8 cellular contexts compared by ENCODE assay signal in genomic region chr5:6712136-6712581, GRCh38. TPM values are rescaled to one million over a fixed set of nuclear protein-coding genes. Genes with fewer than 3 reads are reported as not detected.
DNase-seq lines count a peak whose midpoint lies in the region; ATAC-seq and TF ChIP-seq lines count a peak whose summit lies in the region.

No MANE protein-coding gene starts in this region.

- CTCF ChIA-PET in HEK293 (lab: Yijun Ruan, JAX): interaction anchor here (0.6 kb wide), 1 partner anchor 234 kb away, joined by 3 read pairs; no protein-coding TSS in a partner anchor

- peak overlapping the region; percentile 72 for H3K4me3 ChIP-seq in HEK293 (ENCODE audit: low read depth, low read length)

- DNase-seq in ELF-1 (ENCODE audit: low read depth, low spot score) (peak; percentile 63), NCI-H2171 (lab: John Stamatoyannopoulos, UW) (peak; percentile 47), left lobe of liver (ENCODE audit: low spot score) (peak; percentile 61), GOT3 (lab: John Stamatoyannopoulos, UW) (no peak)
- DNase-seq in activated CD4-positive, CD25-positive, alpha-beta regulatory T cell treated with anti-CD3 and anti-CD28 coated beads, Interleukin-2, amount 50 U/mL, for 72 hours: peak; percentile 64
- DNase-seq in stimulated activated CD8-positive, alpha-beta memory T cell treated with anti-CD3 and anti-CD28 coated beads, Interleukin-15, amount 100 ng/mL, for 4 hours (ENCODE audit: low read depth in 2 of 2): peak; percentile 19 to 36

- peak overlapping the region; percentile 94 for H3K27ac ChIP-seq in HEK293 (ENCODE audit: extremely low read depth, low read depth, low read length)
- H3K27ac ChIP-seq in cingulate gyrus (ENCODE audit: low read depth, low read length): peak overlapping the region; percentile 97

- H3K4me1 ChIP-seq in HEK293 (ENCODE audit: control insufficient read depth, insufficient read depth, low read length): peaks cover 16% of the 10 kb centered on the region

- POLR2A ChIA-PET in HEK293 (lab: Yijun Ruan, JAX): interaction anchor here (1.1 to 2.3 kb wide), 2 partner anchors 47 to 79 kb away, joined by 3 to 13 read pairs; partner anchors contain the start of genes NSUN2 and SRD5A1

- peak; percentile 23 for ATAC-seq in left lobe of liver

- peaks cover 0 to 13% of the 10 kb centered on the region in 2 experiments; a peak in 1 of 3 replicates for H3K36me3 ChIP-seq in HEK293 (ENCODE audit: control insufficient read depth in 2 of 2, insufficient read depth in 1 of 2, low read length in 2 of 2)

- H3K9me3 ChIP-seq in HEK293 (ENCODE audit: control insufficient read depth, insufficient read depth, low read depth, low read length): no peaks in the 10 kb centered on the region

- peak; percentile 95 for TF ChIP-seq CTCF in HEK293 (tag by site-specific recombination; IDR thresholded peaks at IDR 0.05)

TF ChIP-seq in HEK293, 187 proteins besides CTCF, POLR2A, EP300 and RAD21:
- TF ChIP-seq ZNF623 (tag by site-specific recombination; IDR thresholded peaks at IDR 0.05) (no peak), ZNF335 (tag by site-specific recombination; conservative IDR thresholded peaks at IDR 0.05) (peak; percentile 98), ZNF76 (tag by site-specific recombination; IDR thresholded peaks at IDR 0.05; ENCODE audit: borderline replicate concordance, low read depth) (peak; percentile 29; the same call in 1 of the 2 replicates), ZEB2 (tag by site-specific recombination; IDR thresholded peaks at IDR 0.05) (peak; percentile 86; the same call in 1 of the 2 replicates), ZBTB8A (tag by site-specific recombination; IDR thresholded peaks at IDR 0.05) (peak; percentile 96), IKZF3 (tag by site-specific recombination; IDR thresholded peaks at IDR 0.05) (peak; percentile 48; the same call in 1 of the 2 replicates), ZBTB20 (tag by site-specific recombination; IDR thresholded peaks at IDR 0.05) (peak; percentile 100), ZNF449 (tag by site-specific recombination; IDR thresholded peaks at IDR 0.05) (no peak), ZNF600 (tag by site-specific recombination; IDR thresholded peaks at IDR 0.05) (peak; percentile 97), ZNF629 (tag by site-specific recombination; IDR thresholded peaks at IDR 0.05) (0 out of 2 replicates have a peak, but pooled peaks have one; percentile 36), ZNF843 (tag by site-specific recombination; IDR thresholded peaks at IDR 0.05) (0 out of 2 replicates have a peak, but pooled peaks have one; percentile 23), OVOL3 (tag by site-specific recombination; IDR thresholded peaks at IDR 0.05) (0 out of 2 replicates have a peak, but pooled peaks have one; percentile 6), SP3 (tag by site-specific recombination; IDR thresholded peaks at IDR 0.05) (peak; percentile 40; the same call in 1 of the 2 replicates), ZNF311 (tag by site-specific recombination; IDR thresholded peaks at IDR 0.05; ENCODE audit: borderline replicate concordance) (no peak), GLIS1 (tag by site-specific recombination; IDR thresholded peaks at IDR 0.05) (peak; percentile 63), ZBTB17 (tag by site-specific recombination; IDR thresholded peaks at IDR 0.05) (peak; percentile 69), SP2 (tag by site-specific recombination; IDR thresholded peaks at IDR 0.05) (0 out of 2 replicates have a peak, but pooled peaks have one; percentile 45), KLF8 (tag by site-specific recombination; IDR thresholded peaks at IDR 0.05) (peak; percentile 35; the same call in 1 of the 2 replicates), ZNF2 (tag by site-specific recombination; IDR thresholded peaks at IDR 0.05) (peak; percentile 77; the same call in 1 of the 2 replicates), ZNF302 (tag by site-specific recombination; IDR thresholded peaks at IDR 0.05; ENCODE audit: low read depth) (no peak)
- TF ChIP-seq, protein P1, sequence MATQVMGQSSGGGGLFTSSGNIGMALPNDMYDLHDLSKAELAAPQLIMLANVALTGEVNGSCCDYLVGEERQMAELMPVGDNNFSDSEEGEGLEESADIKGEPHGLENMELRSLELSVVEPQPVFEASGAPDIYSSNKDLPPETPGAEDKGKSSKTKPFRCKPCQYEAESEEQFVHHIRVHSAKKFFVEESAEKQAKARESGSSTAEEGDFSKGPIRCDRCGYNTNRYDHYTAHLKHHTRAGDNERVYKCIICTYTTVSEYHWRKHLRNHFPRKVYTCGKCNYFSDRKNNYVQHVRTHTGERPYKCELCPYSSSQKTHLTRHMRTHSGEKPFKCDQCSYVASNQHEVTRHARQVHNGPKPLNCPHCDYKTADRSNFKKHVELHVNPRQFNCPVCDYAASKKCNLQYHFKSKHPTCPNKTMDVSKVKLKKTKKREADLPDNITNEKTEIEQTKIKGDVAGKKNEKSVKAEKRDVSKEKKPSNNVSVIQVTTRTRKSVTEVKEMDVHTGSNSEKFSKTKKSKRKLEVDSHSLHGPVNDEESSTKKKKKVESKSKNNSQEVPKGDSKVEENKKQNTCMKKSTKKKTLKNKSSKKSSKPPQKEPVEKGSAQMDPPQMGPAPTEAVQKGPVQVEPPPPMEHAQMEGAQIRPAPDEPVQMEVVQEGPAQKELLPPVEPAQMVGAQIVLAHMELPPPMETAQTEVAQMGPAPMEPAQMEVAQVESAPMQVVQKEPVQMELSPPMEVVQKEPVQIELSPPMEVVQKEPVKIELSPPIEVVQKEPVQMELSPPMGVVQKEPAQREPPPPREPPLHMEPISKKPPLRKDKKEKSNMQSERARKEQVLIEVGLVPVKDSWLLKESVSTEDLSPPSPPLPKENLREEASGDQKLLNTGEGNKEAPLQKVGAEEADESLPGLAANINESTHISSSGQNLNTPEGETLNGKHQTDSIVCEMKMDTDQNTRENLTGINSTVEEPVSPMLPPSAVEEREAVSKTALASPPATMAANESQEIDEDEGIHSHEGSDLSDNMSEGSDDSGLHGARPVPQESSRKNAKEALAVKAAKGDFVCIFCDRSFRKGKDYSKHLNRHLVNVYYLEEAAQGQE (tag by site-specific recombination; IDR thresholded peaks at IDR 0.05): no peak
- TF ChIP-seq, protein P2, sequence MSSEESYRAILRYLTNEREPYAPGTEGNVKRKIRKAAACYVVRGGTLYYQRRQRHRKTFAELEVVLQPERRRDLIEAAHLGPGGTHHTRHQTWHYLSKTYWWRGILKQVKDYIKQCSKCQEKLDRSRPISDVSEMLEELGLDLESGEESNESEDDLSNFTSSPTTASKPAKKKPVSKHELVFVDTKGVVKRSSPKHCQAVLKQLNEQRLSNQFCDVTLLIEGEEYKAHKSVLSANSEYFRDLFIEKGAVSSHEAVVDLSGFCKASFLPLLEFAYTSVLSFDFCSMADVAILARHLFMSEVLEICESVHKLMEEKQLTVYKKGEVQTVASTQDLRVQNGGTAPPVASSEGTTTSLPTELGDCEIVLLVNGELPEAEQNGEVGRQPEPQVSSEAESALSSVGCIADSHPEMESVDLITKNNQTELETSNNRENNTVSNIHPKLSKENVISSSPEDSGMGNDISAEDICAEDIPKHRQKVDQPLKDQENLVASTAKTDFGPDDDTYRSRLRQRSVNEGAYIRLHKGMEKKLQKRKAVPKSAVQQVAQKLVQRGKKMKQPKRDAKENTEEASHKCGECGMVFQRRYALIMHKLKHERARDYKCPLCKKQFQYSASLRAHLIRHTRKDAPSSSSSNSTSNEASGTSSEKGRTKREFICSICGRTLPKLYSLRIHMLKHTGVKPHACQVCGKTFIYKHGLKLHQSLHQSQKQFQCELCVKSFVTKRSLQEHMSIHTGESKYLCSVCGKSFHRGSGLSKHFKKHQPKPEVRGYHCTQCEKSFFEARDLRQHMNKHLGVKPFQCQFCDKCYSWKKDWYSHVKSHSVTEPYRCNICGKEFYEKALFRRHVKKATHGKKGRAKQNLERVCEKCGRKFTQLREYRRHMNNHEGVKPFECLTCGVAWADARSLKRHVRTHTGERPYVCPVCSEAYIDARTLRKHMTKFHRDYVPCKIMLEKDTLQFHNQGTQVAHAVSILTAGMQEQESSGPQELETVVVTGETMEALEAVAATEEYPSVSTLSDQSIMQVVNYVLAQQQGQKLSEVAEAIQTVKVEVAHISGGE (tag by site-specific recombination; conservative IDR thresholded peaks at IDR 0.05; ENCODE audit: low read depth): peak; percentile 86

RNA-seq across cellular contexts. Expression of gene TENT4A, which starts 1.1 kb away (rescaled TPM):
- 14.3 TPM for total RNA-seq in left lobe of liver
